In the genomic region with DNA sequence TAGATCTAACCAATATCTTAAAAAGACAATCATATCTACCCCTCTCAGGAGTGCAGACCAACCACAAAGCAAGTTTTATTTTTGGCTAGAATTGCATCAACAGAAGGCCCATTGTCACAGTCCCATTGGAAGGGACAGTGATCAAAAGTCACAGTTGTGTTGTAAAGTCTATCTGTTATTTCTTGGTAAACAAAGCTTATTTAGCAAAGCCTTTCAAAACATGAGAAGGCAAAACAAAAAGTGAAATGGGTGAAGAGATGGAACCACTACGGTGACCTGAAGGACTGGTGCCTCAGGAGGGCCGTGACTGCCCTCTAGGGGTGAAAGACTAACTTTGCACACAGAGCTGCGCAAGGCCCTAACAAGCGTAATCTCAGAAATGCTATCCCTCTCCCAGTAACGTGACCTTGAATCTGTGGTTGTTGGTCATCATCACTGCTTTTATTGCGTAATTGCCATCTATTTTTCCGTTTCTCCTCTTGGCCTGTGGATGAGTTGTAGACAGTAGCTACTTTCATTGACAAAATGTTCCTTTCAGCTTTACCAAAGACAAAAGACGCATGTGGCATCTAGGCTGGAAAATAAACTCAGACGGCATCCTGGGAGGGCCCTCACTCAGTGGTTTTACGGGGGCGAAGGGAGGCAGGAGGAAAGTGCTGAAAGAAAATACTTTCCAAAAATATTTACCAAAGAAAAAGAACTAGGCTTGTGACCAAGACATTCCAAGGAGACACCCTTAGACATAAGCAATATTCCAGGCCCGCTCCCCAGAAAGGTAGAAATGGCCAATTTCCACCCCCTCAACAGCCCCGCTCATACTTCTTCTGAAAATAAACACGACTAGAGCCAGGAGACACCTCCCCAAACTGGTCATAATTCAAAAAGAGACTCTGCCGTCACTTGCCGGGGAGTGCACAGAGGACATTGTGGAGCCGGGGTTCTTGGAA, we compare ENCODE assay signal across 8 cellular contexts.
DNase-seq lines count a peak whose midpoint lies in the region; ATAC-seq and TF ChIP-seq lines count a peak whose summit lies in the region.

No MANE protein-coding gene starts in this region.

- peaks cover 51% of the 10 kb centered on the region for H3K36me3 ChIP-seq in DND-41 (ENCODE audit: insufficient read depth, low read length)

- H3K27me3 ChIP-seq in DND-41 (ENCODE audit: insufficient read depth, low read length, poor library complexity): no peaks in the 10 kb centered on the region

- ATAC-seq in DND-41 (ENCODE audit: insufficient read depth, low read depth): peak; percentile 97
- ATAC-seq in GM21423 (IDR thresholded peaks at IDR 0.05; ENCODE audit: unreplicated experiment): peak; percentile 90
- peak; percentile 93 for ATAC-seq in omental fat pad (ENCODE audit: low FRiP score)

- CTCF ChIA-PET in RWPE1 (lab: Yijun Ruan, JAX): interaction anchor here (0.5 to 1.7 kb wide), 11 partner anchors 10 to 185 kb away, joined by 3 to 18 read pairs (median 4); no protein-coding TSS in a partner anchor

- H3K4me3 ChIP-seq in DND-41 (ENCODE audit: low read depth in 1 of 2, low read length in 2 of 2) (no peak overlapping the region), fibroblast of villous mesenchyme (ENCODE audit: low read depth, low read length) (no peak overlapping the region)

- no peaks in the 10 kb centered on the region for H3K9me3 ChIP-seq in DND-41 (ENCODE audit: insufficient read depth, low read length, severe bottlenecking)

- no peaks in the 10 kb centered on the region for H4K20me1 ChIP-seq in DND-41 (ENCODE audit: insufficient read depth, low read length)

- H3K27ac ChIP-seq in DND-41 (ENCODE audit: low read length): no peak overlapping the region; the same call in none of the 2 replicates
- H3K27ac ChIP-seq in RWPE1: no peak overlapping the region; the same call in 1 of the 2 replicates
- H3K27ac ChIP-seq in temporal lobe (ENCODE audit: low read depth, low read length): peak overlapping the region; percentile 89

- TF ChIP-seq CTCF in DND-41 (IDR thresholded peaks at IDR 0.05; ENCODE audit: borderline replicate concordance, extremely low read depth, low read length, poor library complexity, severe bottlenecking) (peak; percentile 92), RWPE1 (conservative IDR thresholded peaks at IDR 0.05; ENCODE audit: low read depth) (peak; percentile 82), fibroblast of villous mesenchyme (IDR thresholded peaks at IDR 0.05; ENCODE audit: insufficient read depth, low read depth, low read length) (peak; percentile 95), omental fat pad (IDR thresholded peaks at IDR 0.05) (peak in 1 of 3 donors; percentile 45)

- H2AFZ ChIP-seq in DND-41 (ENCODE audit: low read depth, low read length): no peak overlapping the region

- H3K4me2 ChIP-seq in DND-41 (ENCODE audit: insufficient read depth, low read length): peak overlapping the region; percentile 4; the same call in 1 of the 2 replicates

- no peaks in the 10 kb centered on the region for H3K79me2 ChIP-seq in DND-41 (ENCODE audit: insufficient read depth, low read length)

- H3K9ac ChIP-seq in DND-41 (ENCODE audit: low read depth, low read length): no peak overlapping the region

- DNase-seq in DND-41: peak; percentile 64
- DNase-seq in HS-5 (ENCODE audit: low read depth): peak; percentile 65
- peak; percentile 56 for DNase-seq in RWPE1 (ENCODE audit: low spot score)
- peak; percentile 45 for DNase-seq in activated effector memory CD4-positive, alpha-beta T cell treated with Interleukin-2 at 50 U/mL for 16 hours
- DNase-seq in fibroblast of villous mesenchyme (ENCODE audit: low read depth): peak; percentile 94
- no peak for DNase-seq in omental fat pad (ENCODE audit: low spot score)

- peaks cover 5% of the 10 kb centered on the region for H3K4me1 ChIP-seq in DND-41 (ENCODE audit: insufficient read depth, low read length)

- POLR2A ChIA-PET in RWPE1 (lab: Yijun Ruan, JAX; ENCODE audit: low non-redundant PET): interaction anchor here (0.5 kb wide), 1 partner anchor 106 kb away, joined by 4 read pairs; no protein-coding TSS in a partner anchor
